In the genomic region with DNA sequence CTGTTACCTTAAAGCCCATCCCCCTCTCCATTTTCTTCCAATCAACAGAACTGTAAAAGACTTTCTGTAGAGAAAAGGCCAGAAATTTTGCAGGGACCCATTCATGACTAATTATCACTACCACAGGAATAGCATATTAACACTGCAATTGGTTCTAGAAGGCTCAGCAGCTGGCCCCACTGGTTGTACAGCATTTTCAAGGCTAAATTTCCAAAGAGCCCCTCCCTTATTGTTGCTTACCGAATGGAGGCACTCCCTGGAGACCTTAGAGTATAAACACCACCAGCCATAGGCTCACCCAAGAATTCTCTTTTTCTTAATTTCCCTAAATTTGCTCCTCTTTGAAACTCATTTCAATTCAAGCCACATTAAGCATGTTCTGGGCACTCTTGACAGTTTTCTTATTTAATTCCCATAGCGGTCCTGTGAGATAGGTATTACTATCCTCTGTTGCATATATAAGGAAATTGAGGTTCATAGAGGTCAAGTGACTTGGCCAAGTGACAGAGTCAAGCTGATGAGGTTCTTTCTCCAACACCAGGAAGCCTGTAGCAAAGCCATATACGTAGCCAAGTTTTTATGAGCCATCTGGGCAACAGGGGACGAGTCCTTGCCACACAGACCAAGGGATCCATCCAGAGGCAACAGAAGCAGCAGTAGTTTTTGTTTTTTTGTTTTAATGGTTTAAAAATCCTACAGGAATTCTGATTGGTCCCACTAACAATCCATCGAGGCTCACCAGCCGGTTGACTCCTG, we compare ENCODE assay signal across 1 cellular context.
TF ChIP-seq lines count a peak whose summit lies in the region.

No MANE protein-coding gene starts in this region.

TF ChIP-seq in H1, 55 proteins besides CTCF, POLR2A, EP300 and RAD21:
- TF ChIP-seq ASH2L (IDR thresholded peaks at IDR 0.05; ENCODE audit: low read length) (no peak), TAF7 (optimal IDR thresholded peaks at IDR 0.05; ENCODE audit: borderline replicate concordance, low read depth, low read length) (no peak), POLR2AphosphoS5 (IDR thresholded peaks at IDR 0.05; ENCODE audit: low read depth, low read length) (no peak), CEBPB (IDR thresholded peaks at IDR 0.05; ENCODE audit: low read depth, low read length) (no peak), SIX5 (IDR thresholded peaks at IDR 0.05; ENCODE audit: low read depth, low read length) (no peak), MAFK (IDR thresholded peaks at IDR 0.05; ENCODE audit: low read depth, low read length) (no peak), HDAC6 (IDR thresholded peaks at IDR 0.05; ENCODE audit: low read depth, low read length) (no peak)
